Comparison of ENCODE assay signal across 9 cellular contexts in the genomic region with DNA sequence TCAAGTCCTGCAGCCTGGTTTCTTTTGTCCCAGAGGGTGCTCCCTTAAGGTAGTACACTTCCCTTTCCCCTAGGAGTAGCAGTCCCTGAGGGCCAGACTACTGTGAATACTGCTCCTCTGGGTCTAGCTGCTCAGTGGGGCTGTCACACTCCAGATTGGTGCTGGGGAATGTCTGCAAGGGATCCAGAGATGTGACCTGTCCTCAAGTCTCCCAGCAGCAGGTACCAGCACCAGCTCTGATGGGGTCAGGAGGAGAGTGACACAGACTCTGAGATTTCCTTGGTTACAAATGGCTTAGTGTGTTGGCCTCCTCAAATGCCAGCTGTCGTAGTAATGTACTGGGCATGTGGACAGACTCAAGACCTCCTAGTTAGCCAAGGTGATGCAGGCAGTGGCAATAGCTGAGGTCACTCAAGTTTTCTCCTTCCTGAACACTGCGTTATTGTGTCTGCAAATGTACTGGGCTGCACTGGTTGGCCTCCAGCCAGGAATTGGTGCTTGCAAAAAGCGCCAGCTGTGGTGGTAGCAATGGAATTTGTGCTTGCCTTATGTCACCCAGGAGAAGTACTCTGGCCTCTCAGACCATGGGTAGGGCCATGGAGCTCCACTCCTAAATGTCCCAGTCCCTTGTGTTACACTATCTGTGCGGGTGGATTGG. TPM values are rescaled to one million over a fixed set of nuclear protein-coding genes. Genes with fewer than 3 reads are reported as not detected.
DNase-seq lines count a peak whose midpoint lies in the region; ATAC-seq, FAIRE-seq and TF ChIP-seq lines count a peak whose summit lies in the region.
"Had no signal": no experiment of that assay in that cellular context is flagged by ENCODE, and none has a peak within 500 bp of the region (broad histone marks: within the 10 kb centered on the region; RNA-seq: fewer than 3 reads in every experiment).

No MANE protein-coding gene starts in this region.

- H3K4me1 ChIP-seq in right cardiac atrium (ENCODE audit: control insufficient read depth, insufficient read depth, low read length) (no peaks in the 10 kb centered on the region), small intestine (ENCODE audit: control insufficient read depth in 2 of 2, insufficient read depth in 1 of 2, low read depth in 1 of 2, low read length in 1 of 2) (no peaks in the 10 kb centered on the region)

- H3K36me3 Mint-ChIP-seq in WTC11: no peaks in the 10 kb centered on the region

- 63% methylated on average over 4 of the region's 4 CpGs for whole genome bisulfite sequencing in right cardiac atrium
- WGBS in small intestine, 3 donors: 22 to 69% (median 43%) methylated on average over 4 of the region's 4 CpGs

- TF ChIP-seq CTCF in WTC11 (IDR thresholded peaks at IDR 0.05): no peak

- H3K4me3 Mint-ChIP-seq in WTC11: no peak overlapping the region

- H3K27me3 Mint-ChIP-seq in WTC11 (ENCODE audit: low read depth): no peaks in the 10 kb centered on the region

- DNase-seq in HuH-7.5 (ENCODE audit: low spot score) (peak; percentile 20), WTC11 (ENCODE audit: low spot score) (no peak), right cardiac atrium (peak in 2 of 3 donors; percentile 18 to 51), small intestine (peak; percentile 25), NCI-H2107 (lab: John Stamatoyannopoulos, UW) (no peak), NCI-H128 (lab: John Stamatoyannopoulos, UW; ENCODE audit: unreplicated experiment) (no peak), ACHN (no peak)
- DNase-seq: activated naive CD4-positive, alpha-beta T cell treated with Interleukin-2 at 50 U/mL for 16 hours; SW 1271 had no signal

- no peak for FAIRE-seq in small intestine (lab: Jason Lieb, UNC)

- H3K36me3 ChIP-seq in small intestine (ENCODE audit: control insufficient read depth in 2 of 2, insufficient read depth in 2 of 2, low read length in 2 of 2): no peaks in the 10 kb centered on the region

- POLR2A ChIA-PET in WTC11 (lab: Charles Lee): interaction anchor here (0.5 kb wide), 1 partner anchor 64 kb away, joined by 5 read pairs; no protein-coding TSS in a partner anchor

- H3K27me3 ChIP-seq in right cardiac atrium (ENCODE audit: control insufficient read depth, insufficient read depth) (no peaks in the 10 kb centered on the region), small intestine (ENCODE audit: control insufficient read depth in 2 of 2, insufficient read depth in 2 of 2, low read length in 2 of 2) (no peaks in the 10 kb centered on the region)

- in situ Hi-C loops in ACHN (cut with HindIII; ENCODE audit: low pct_ligation_motif_present, low pct_unique_long_range_greater_than_20kb, low sequenced_read_pairs): no loop called here

- CTCF ChIA-PET in WTC11 (lab: Charles Lee): interaction anchor here (0.9 kb wide), 1 partner anchor 8 kb away, joined by 4 read pairs; no protein-coding TSS in a partner anchor

- H3K9me3 ChIP-seq in right cardiac atrium (ENCODE audit: control insufficient read depth, low read length): no peaks in the 10 kb centered on the region
- no peaks in the 10 kb centered on the region for H3K9me3 ChIP-seq in small intestine (ENCODE audit: control insufficient read depth, low read depth)

- peaks cover 13% of the 10 kb centered on the region for H3K4me1 Mint-ChIP-seq in WTC11

- H3K27ac Mint-ChIP-seq in WTC11: no peak overlapping the region

- H3K4me3 ChIP-seq in right cardiac atrium (ENCODE audit: low read length): no peak overlapping the region
- H3K4me3 ChIP-seq in small intestine (ENCODE audit: low read depth in 1 of 2, low read length in 2 of 2): no peak overlapping the region

- no peaks in the 10 kb centered on the region for H3K9me3 Mint-ChIP-seq in WTC11

- ATAC-seq in WTC11: peak; percentile 78
- peak; percentile 32 to 55 for ATAC-seq in right cardiac atrium

- intact Hi-C loops in right cardiac atrium (cut with DNase I): no loop called here

- H3K27ac ChIP-seq in right cardiac atrium (ENCODE audit: low read length) (no peak overlapping the region), small intestine (ENCODE audit: low read depth in 1 of 2, low read length in 1 of 2) (no peak overlapping the region)

TF ChIP-seq in WTC11, 78 proteins besides CTCF, POLR2A, EP300 and RAD21:
- TF ChIP-seq, protein P1, sequence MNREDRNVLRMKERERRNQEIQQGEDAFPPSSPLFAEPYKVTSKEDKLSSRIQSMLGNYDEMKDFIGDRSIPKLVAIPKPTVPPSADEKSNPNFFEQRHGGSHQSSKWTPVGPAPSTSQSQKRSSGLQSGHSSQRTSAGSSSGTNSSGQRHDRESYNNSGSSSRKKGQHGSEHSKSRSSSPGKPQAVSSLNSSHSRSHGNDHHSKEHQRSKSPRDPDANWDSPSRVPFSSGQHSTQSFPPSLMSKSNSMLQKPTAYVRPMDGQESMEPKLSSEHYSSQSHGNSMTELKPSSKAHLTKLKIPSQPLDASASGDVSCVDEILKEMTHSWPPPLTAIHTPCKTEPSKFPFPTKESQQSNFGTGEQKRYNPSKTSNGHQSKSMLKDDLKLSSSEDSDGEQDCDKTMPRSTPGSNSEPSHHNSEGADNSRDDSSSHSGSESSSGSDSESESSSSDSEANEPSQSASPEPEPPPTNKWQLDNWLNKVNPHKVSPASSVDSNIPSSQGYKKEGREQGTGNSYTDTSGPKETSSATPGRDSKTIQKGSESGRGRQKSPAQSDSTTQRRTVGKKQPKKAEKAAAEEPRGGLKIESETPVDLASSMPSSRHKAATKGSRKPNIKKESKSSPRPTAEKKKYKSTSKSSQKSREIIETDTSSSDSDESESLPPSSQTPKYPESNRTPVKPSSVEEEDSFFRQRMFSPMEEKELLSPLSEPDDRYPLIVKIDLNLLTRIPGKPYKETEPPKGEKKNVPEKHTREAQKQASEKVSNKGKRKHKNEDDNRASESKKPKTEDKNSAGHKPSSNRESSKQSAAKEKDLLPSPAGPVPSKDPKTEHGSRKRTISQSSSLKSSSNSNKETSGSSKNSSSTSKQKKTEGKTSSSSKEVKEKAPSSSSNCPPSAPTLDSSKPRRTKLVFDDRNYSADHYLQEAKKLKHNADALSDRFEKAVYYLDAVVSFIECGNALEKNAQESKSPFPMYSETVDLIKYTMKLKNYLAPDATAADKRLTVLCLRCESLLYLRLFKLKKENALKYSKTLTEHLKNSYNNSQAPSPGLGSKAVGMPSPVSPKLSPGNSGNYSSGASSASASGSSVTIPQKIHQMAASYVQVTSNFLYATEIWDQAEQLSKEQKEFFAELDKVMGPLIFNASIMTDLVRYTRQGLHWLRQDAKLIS (CRISPR knock-in tag; IDR thresholded peaks at IDR 0.05; ENCODE audit: borderline replicate concordance): no peak
- TF ChIP-seq GABPB1 (CRISPR knock-in tag; IDR thresholded peaks at IDR 0.05) (peak; percentile 34; the same call in 1 of the 2 replicates), TEAD4 (CRISPR knock-in tag; IDR thresholded peaks at IDR 0.05) (no peak)

RNA-seq across cellular contexts. Expression of a gene that starts 36.4 kb away (rescaled TPM):
- 61.9 to 69.9 TPM (median 65.9 TPM) in 3 replicates for total RNA-seq in WTC11 (2021)
- total RNA-seq in right cardiac atrium: 10 to 100 TPM; 30.7 to 35.3 (median 34.4) TPM
- 11.9 TPM for polyA plus RNA-seq in right cardiac atrium
- polyA plus RNA-seq in small intestine: 1 to 10 TPM; 9.2 to 9.7 (median 9.5) TPM

Comparison
In these comparisons a context has a peak if more than half of its experiments do, and no peak if none do; other contexts are left out.
1. DNase-seq: peak in HuH-7.5 (single experiment), right cardiac atrium (2 of 3) and small intestine (single experiment); none in WTC11 (single experiment), NCI-H2107 (single experiment), NCI-H128 (single experiment) and ACHN (single experiment).